ENCODE assay signal across 1 cellular context in the genomic region with DNA sequence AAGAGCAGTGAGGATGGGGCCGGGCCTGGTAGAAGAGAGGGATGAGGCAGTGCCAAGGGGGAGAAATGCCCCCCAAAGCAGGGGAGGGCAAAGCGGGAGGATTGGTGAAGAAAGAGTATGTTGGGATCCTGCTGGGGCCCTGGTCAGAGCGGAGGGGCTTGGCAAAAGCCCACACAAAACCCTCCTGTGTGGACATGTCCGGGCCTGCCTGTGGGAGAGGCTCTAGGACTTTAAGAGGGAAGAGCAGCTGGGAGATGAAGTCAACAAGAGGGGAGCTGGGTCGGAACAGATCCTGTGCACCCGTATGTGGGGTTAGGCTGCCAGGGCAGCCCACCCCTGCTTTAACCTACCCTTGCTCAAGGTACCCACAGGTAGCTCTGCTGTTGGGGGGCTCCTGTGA.
TF ChIP-seq lines count a peak whose summit lies in the region.

No MANE protein-coding gene starts in this region.

TF ChIP-seq in GM23338, 12 proteins besides CTCF, POLR2A, EP300 and RAD21 (continued from another document):
- TF ChIP-seq ZNF462 (CRISPR knock-in tag; IDR thresholded peaks at IDR 0.05): no peak
- TF ChIP-seq JUNB (IDR thresholded peaks at IDR 0.05; ENCODE audit: unreplicated experiment): no peak
- TF ChIP-seq, protein P1, sequence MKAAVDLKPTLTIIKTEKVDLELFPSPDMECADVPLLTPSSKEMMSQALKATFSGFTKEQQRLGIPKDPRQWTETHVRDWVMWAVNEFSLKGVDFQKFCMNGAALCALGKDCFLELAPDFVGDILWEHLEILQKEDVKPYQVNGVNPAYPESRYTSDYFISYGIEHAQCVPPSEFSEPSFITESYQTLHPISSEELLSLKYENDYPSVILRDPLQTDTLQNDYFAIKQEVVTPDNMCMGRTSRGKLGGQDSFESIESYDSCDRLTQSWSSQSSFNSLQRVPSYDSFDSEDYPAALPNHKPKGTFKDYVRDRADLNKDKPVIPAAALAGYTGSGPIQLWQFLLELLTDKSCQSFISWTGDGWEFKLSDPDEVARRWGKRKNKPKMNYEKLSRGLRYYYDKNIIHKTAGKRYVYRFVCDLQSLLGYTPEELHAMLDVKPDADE (IDR thresholded peaks at IDR 0.05): no peak
- no peak for TF ChIP-seq CREB1 (CRISPR knock-in tag; IDR thresholded peaks at IDR 0.05; ENCODE audit: low read depth)
- TF ChIP-seq, protein P2, sequence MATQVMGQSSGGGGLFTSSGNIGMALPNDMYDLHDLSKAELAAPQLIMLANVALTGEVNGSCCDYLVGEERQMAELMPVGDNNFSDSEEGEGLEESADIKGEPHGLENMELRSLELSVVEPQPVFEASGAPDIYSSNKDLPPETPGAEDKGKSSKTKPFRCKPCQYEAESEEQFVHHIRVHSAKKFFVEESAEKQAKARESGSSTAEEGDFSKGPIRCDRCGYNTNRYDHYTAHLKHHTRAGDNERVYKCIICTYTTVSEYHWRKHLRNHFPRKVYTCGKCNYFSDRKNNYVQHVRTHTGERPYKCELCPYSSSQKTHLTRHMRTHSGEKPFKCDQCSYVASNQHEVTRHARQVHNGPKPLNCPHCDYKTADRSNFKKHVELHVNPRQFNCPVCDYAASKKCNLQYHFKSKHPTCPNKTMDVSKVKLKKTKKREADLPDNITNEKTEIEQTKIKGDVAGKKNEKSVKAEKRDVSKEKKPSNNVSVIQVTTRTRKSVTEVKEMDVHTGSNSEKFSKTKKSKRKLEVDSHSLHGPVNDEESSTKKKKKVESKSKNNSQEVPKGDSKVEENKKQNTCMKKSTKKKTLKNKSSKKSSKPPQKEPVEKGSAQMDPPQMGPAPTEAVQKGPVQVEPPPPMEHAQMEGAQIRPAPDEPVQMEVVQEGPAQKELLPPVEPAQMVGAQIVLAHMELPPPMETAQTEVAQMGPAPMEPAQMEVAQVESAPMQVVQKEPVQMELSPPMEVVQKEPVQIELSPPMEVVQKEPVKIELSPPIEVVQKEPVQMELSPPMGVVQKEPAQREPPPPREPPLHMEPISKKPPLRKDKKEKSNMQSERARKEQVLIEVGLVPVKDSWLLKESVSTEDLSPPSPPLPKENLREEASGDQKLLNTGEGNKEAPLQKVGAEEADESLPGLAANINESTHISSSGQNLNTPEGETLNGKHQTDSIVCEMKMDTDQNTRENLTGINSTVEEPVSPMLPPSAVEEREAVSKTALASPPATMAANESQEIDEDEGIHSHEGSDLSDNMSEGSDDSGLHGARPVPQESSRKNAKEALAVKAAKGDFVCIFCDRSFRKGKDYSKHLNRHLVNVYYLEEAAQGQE (IDR thresholded peaks at IDR 0.05; ENCODE audit: unreplicated experiment): no peak
- TF ChIP-seq EZH2 (IDR thresholded peaks at IDR 0.05; ENCODE audit: low read depth, unreplicated experiment): no peak
- TF ChIP-seq NANOG (IDR thresholded peaks at IDR 0.05; ENCODE audit: borderline replicate concordance): no peak
- no peak for TF ChIP-seq ZNF331 (CRISPR knock-in tag; IDR thresholded peaks at IDR 0.05; ENCODE audit: low read depth)
- no peak for TF ChIP-seq POLR2AphosphoS5 (IDR thresholded peaks at IDR 0.05; ENCODE audit: low read depth)
- TF ChIP-seq STAT1 (IDR thresholded peaks at IDR 0.05; ENCODE audit: unreplicated experiment): no peak
